ENCODE assay signal across 1 cellular context in genomic region chr17:40866838-40867237, GRCh38.
TF ChIP-seq lines count a peak whose summit lies in the region.

TSS of gene KRT12 (minus strand) at chr17:40867223. CDS start at chr17:40867186, 37 bp downstream.

TF ChIP-seq in K562, 482 proteins besides CTCF, POLR2A, EP300 and RAD21 (continued from another document):
- 0 out of 2 replicates have a peak, but pooled peaks have one; percentile 11 for TF ChIP-seq ZBTB40 (IDR thresholded peaks at IDR 0.05)
- TF ChIP-seq ZBTB40 (CRISPR knock-in tag; IDR thresholded peaks at IDR 0.05): no peak
- peak; percentile 55 for TF ChIP-seq GABPA (tag; conservative IDR thresholded peaks at IDR 0.05; ENCODE audit: low read depth)
- TF ChIP-seq SPI1 (IDR thresholded peaks at IDR 0.05; ENCODE audit: borderline replicate concordance, low read depth, low read length): 0 out of 2 replicates have a peak, but pooled peaks have one; percentile 4
- TF ChIP-seq, protein P1, sequence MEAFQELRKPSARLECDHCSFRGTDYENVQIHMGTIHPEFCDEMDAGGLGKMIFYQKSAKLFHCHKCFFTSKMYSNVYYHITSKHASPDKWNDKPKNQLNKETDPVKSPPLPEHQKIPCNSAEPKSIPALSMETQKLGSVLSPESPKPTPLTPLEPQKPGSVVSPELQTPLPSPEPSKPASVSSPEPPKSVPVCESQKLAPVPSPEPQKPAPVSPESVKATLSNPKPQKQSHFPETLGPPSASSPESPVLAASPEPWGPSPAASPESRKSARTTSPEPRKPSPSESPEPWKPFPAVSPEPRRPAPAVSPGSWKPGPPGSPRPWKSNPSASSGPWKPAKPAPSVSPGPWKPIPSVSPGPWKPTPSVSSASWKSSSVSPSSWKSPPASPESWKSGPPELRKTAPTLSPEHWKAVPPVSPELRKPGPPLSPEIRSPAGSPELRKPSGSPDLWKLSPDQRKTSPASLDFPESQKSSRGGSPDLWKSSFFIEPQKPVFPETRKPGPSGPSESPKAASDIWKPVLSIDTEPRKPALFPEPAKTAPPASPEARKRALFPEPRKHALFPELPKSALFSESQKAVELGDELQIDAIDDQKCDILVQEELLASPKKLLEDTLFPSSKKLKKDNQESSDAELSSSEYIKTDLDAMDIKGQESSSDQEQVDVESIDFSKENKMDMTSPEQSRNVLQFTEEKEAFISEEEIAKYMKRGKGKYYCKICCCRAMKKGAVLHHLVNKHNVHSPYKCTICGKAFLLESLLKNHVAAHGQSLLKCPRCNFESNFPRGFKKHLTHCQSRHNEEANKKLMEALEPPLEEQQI (IDR thresholded peaks at IDR 0.05): no peak
- TF ChIP-seq ZNF639 (CRISPR knock-in tag; conservative IDR thresholded peaks at IDR 0.05 in 1 of 2, IDR thresholded peaks at IDR 0.05 in 1 of 2): peak in 1 of 2 experiments; percentile 53; a peak in 2 of 4 replicates
